Comparison of ENCODE assay signal across 7 cellular contexts in genomic region chr22:24603770-24604629, GRCh38. TPM values are rescaled to one million over a fixed set of nuclear protein-coding genes. Genes with fewer than 3 reads are reported as not detected.
DNase-seq lines count a peak whose midpoint lies in the region; ATAC-seq, FAIRE-seq and TF ChIP-seq lines count a peak whose summit lies in the region.
"Not testable (repeated sequence)": the region's sequence is repeated elsewhere in the genome, so short reads cannot be mapped to it uniquely, and the experiment has no call there.

No MANE protein-coding gene starts in this region.

- peaks cover 31% of the 10 kb centered on the region for H3K4me1 Mint-ChIP-seq in activated CD4-positive, alpha-beta memory T cell treated with anti-CD3 and anti-CD28 coated beads for 36 hours (ENCODE audit: low read depth)
- H3K4me1 Mint-ChIP-seq in central memory CD8-positive, alpha-beta T cell, result peaks cover 20% of the 10 kb centered on the region

- not testable (repeated sequence) for H2BK20ac ChIP-seq in IMR-90 (ENCODE audit: low read depth, low read length)

- not testable (repeated sequence) for H3K9me3 ChIP-seq in ES-I3 (ENCODE audit: control insufficient read depth, insufficient read depth, low read length); IMR-90 (ENCODE audit: control insufficient read depth, insufficient read depth, low read length); pancreas

- no CpG with 5 or more reads among the region's 18 CpGs for WGBS in IMR-90 (ENCODE audit: extremely low coverage in 2 of 2, insufficient read length in 1 of 2), 2 experiments
- 25 to 28% methylated on average over 18 of the region's 18 CpGs for WGBS in pancreas, 2 donors

- CTCF ChIA-PET in IMR-90 (lab: Yijun Ruan, JAX); activated CD4-positive, alpha-beta memory T cell treated with anti-CD3 and anti-CD28 coated beads for 36 hours (lab: Charles Lee): not testable (repeated sequence)

- H3K18ac ChIP-seq in IMR-90 (ENCODE audit: low read depth, low read length), result not testable (repeated sequence)

- not testable (repeated sequence) for H2BK15ac ChIP-seq in IMR-90 (ENCODE audit: low read depth, low read length)

- DNase-seq in IMR-90; central memory CD8-positive, alpha-beta T cell (ENCODE audit: low spot score in 2 of 2): not testable (repeated sequence)
- DNase-seq in OCI-M1 (lab: John Stamatoyannopoulos, UW) (peak; percentile 81), kidney tubule cell (ENCODE audit: low spot score) (peak; percentile 69), pancreas (peak in 3 of 6 donors; percentile 29 to 67 (median 45))
- DNase-seq in activated CD4-positive, alpha-beta memory T cell treated with anti-CD3 and anti-CD28 coated beads for 36 hours, result peak; percentile 42

- peak; percentile 62 for ATAC-seq in IMR-90 (ENCODE audit: low read depth)
- ATAC-seq in central memory CD8-positive, alpha-beta T cell (replicated peaks; ENCODE audit: extremely low read depth, poor library complexity, severe bottlenecking), result peak; percentile 50
- ATAC-seq in pancreas, result peak; percentile 17 to 43 (median 26)

- H3K23ac ChIP-seq in IMR-90 (ENCODE audit: low read depth, low read length), result not testable (repeated sequence)

- not testable (repeated sequence) for H3K27ac ChIP-seq in IMR-90 (ENCODE audit: insufficient read depth, low read length)
- peak overlapping the region; percentile 55 to 76 (median 65) for H3K27ac ChIP-seq in pancreas

- not testable (repeated sequence) for H4K20me1 ChIP-seq in IMR-90 (ENCODE audit: insufficient read depth, low read length)

- not testable (repeated sequence) for H3K14ac ChIP-seq in IMR-90 (replicated peaks; ENCODE audit: low read depth, low read length)

- H3K4me2 ChIP-seq in IMR-90 (ENCODE audit: low read depth, low read length), result not testable (repeated sequence)

- TF ChIP-seq POLR2A in IMR-90 (IDR thresholded peaks at IDR 0.05; ENCODE audit: low read depth, low read length), result not testable (repeated sequence)

- H3K79me1 ChIP-seq in IMR-90 (ENCODE audit: low read depth in 1 of 2, low read length in 2 of 2), result not testable (repeated sequence)

- not testable (repeated sequence) for FAIRE-seq in pancreas (lab: Jason Lieb, UNC)

- H4K5ac ChIP-seq in IMR-90 (ENCODE audit: low read depth, low read length), result not testable (repeated sequence)

- not testable (repeated sequence) for H2AK9ac ChIP-seq in IMR-90 (replicated peaks; ENCODE audit: low read depth, low read length, poor library complexity)

- H3K36me3 Mint-ChIP-seq in activated CD4-positive, alpha-beta memory T cell treated with anti-CD3 and anti-CD28 coated beads for 36 hours; central memory CD8-positive, alpha-beta T cell (ENCODE audit: insufficient read depth): not testable (repeated sequence)

- intact Hi-C loops in IMR-90 (cut with micrococcal nuclease); activated CD4-positive, alpha-beta memory T cell treated with anti-CD3 and anti-CD28 coated beads for 36 hours (cut with micrococcal nuclease); pancreas (cut with DNase I): not testable (repeated sequence)

- not testable (repeated sequence) for H3K9me1 ChIP-seq in IMR-90 (ENCODE audit: insufficient read depth, low read length)

- not testable (repeated sequence) for H3K36me3 ChIP-seq in ES-I3 (ENCODE audit: insufficient read depth, low read length); IMR-90 (ENCODE audit: control insufficient read depth, insufficient read depth, low read length); pancreas

- H2AK5ac ChIP-seq in IMR-90 (ENCODE audit: low read depth, low read length), result not testable (repeated sequence)

- H2BK120ac ChIP-seq in IMR-90 (ENCODE audit: low read depth, low read length), result not testable (repeated sequence)

- H3K9ac ChIP-seq in ES-I3 (ENCODE audit: low read depth, low read length), result peak overlapping the region; percentile 24; the same call in 1 of the 2 replicates
- H3K9ac ChIP-seq in IMR-90 (ENCODE audit: low read depth, low read length), result not testable (repeated sequence)

- not testable (repeated sequence) for H3K4me3 ChIP-seq in IMR-90 (ENCODE audit: insufficient read depth, low read depth, low read length)
- H3K4me3 ChIP-seq in pancreas, result peak overlapping the region in 2 of 4 donors; percentile 36 to 49

- H3K27me3 ChIP-seq in IMR-90 (ENCODE audit: control insufficient read depth, insufficient read depth, low read length); pancreas: not testable (repeated sequence)

- H3K27ac Mint-ChIP-seq in activated CD4-positive, alpha-beta memory T cell treated with anti-CD3 and anti-CD28 coated beads for 36 hours, result peak overlapping the region; percentile 69
- H3K27ac Mint-ChIP-seq in central memory CD8-positive, alpha-beta T cell (ENCODE audit: low read depth), result peak overlapping the region; percentile 57

- peak overlapping the region; percentile 11 for H3K4me3 Mint-ChIP-seq in activated CD4-positive, alpha-beta memory T cell treated with anti-CD3 and anti-CD28 coated beads for 36 hours
- peak overlapping the region; percentile 63 for H3K4me3 Mint-ChIP-seq in central memory CD8-positive, alpha-beta T cell

- H3K9me3 Mint-ChIP-seq in activated CD4-positive, alpha-beta memory T cell treated with anti-CD3 and anti-CD28 coated beads for 36 hours; central memory CD8-positive, alpha-beta T cell: not testable (repeated sequence)

- H3K4me1 ChIP-seq in ES-I3 (ENCODE audit: insufficient read depth, low read length); IMR-90 (ENCODE audit: control insufficient read depth, insufficient read depth, low read length): not testable (repeated sequence)
- H3K4me1 ChIP-seq in pancreas, result peaks cover 6 to 17% (median 15%) of the 10 kb centered on the region in 3 donors

- not testable (repeated sequence) for BruUV-seq in IMR-90 (replicated peaks; lab: Mats Ljungman, UMichigan)

- dilution Hi-C loops in IMR-90 (cut with HindIII; ENCODE audit: low sequenced_read_pairs, unreplicated experiment), result not testable (repeated sequence)

- H2AFZ ChIP-seq in IMR-90 (replicated peaks; ENCODE audit: low read length, poor library complexity), result not testable (repeated sequence)

- H4K8ac ChIP-seq in IMR-90 (ENCODE audit: low read depth in 2 of 2, low read length in 2 of 2), result not testable (repeated sequence)

- H2BK5ac ChIP-seq in IMR-90 (ENCODE audit: low read depth, low read length, poor library complexity, severe bottlenecking), result not testable (repeated sequence)

- not testable (repeated sequence) for TF ChIP-seq RAD21 in IMR-90 (IDR thresholded peaks at IDR 0.05; ENCODE audit: low read length)

- H3K27me3 Mint-ChIP-seq in activated CD4-positive, alpha-beta memory T cell treated with anti-CD3 and anti-CD28 coated beads for 36 hours; central memory CD8-positive, alpha-beta T cell: not testable (repeated sequence)

- not testable (repeated sequence) for H4K91ac ChIP-seq in IMR-90 (ENCODE audit: insufficient read depth, low read depth, low read length)

- H3K56ac ChIP-seq in IMR-90 (ENCODE audit: extremely low read depth, insufficient read depth, low read length), result not testable (repeated sequence)

- in situ Hi-C loops in IMR-90 (cut with MboI; ENCODE audit: low sequenced_read_pairs), result not testable (repeated sequence)

- POLR2A ChIA-PET in IMR-90 (lab: Charles Lee; ENCODE audit: unreplicated experiment); activated CD4-positive, alpha-beta memory T cell treated with anti-CD3 and anti-CD28 coated beads for 36 hours (lab: Charles Lee): not testable (repeated sequence)

- not testable (repeated sequence) for TF ChIP-seq CTCF in IMR-90 (conservative IDR thresholded peaks at IDR 0.05; ENCODE audit: low read depth, low read length); pancreas (IDR thresholded peaks at IDR 0.05)

- not testable (repeated sequence) for H3K4ac ChIP-seq in IMR-90 (ENCODE audit: low read depth, low read length)

RNA-seq across cellular contexts. Expression of gene GGT1, which starts 1.0 kb away (rescaled TPM):
- 1.7 and 3.4 TPM in 2 replicates for total RNA-seq in IMR-90 (2012; rRNA removed)
- 7.3 and 8.1 TPM in 2 replicates for polyA plus RNA-seq in IMR-90 (2012; rRNA removed)
- polyA plus RNA-seq in IMR-90 (2012; cell fraction: cytosol; rRNA removed), result 3.7 and 12.1 TPM in 2 replicates
- 11.7 and 22.2 TPM in 2 replicates for polyA plus RNA-seq in IMR-90 (2012; cell fraction: nucleus; rRNA removed; ENCODE audit: low replicate concordance)
- 10 to 100 TPM; 39.5 to 41.5 TPM for total RNA-seq in activated CD4-positive, alpha-beta memory T cell treated with anti-CD3 and anti-CD28 coated beads for 36 hours
- total RNA-seq in pancreas, result 10 to 100 TPM; 23.5 to 60.1 (median 42.8) TPM
- polyA plus RNA-seq in pancreas, result 100 to 1,000 TPM in 1 of 2 donors, 10 to 100 TPM in 1; 92.9 to 195 TPM

RNA-seq across cellular contexts. Expression of gene LRRC75B, which starts 11.1 kb away (rescaled TPM):
- total RNA-seq in IMR-90 (2012; rRNA removed) (1.4 and 1.6 TPM in 2 replicates), pancreas (10 to 100 TPM in 3 of 6 donors, 1 to 10 TPM in 3; 8.3 to 20.2 (median 9.8) TPM)
- polyA plus RNA-seq in IMR-90 (2012; rRNA removed) (9.4 and 10.7 TPM in 2 replicates), pancreas (100 to 1,000 TPM; 101 to 106 TPM)
- polyA plus RNA-seq in IMR-90 (2012; cell fraction: cytosol; rRNA removed), result 4.4 and 12.6 TPM in 2 replicates
- polyA plus RNA-seq in IMR-90 (2012; cell fraction: nucleus; rRNA removed; ENCODE audit: low replicate concordance), result 49.1 and 126 TPM in 2 replicates
- 1 to 10 TPM; 1.1 to 1.2 TPM for total RNA-seq in activated CD4-positive, alpha-beta memory T cell treated with anti-CD3 and anti-CD28 coated beads for 36 hours

RNA-seq across cellular contexts. Expression of gene SNRPD3, which starts 48.2 kb away (rescaled TPM):
- total RNA-seq in IMR-90 (2012; rRNA removed) (158 and 177 TPM in 2 replicates), pancreas (10 to 100 TPM; 15.9 to 36.1 (median 27.8) TPM)
- polyA plus RNA-seq in IMR-90 (2012; rRNA removed) (222 and 283 TPM in 2 replicates), pancreas (10 to 100 TPM; 30.6 to 58.1 TPM)
- 148 and 255 TPM in 2 replicates for polyA plus RNA-seq in IMR-90 (2012; cell fraction: cytosol; rRNA removed)
- polyA plus RNA-seq in IMR-90 (2012; cell fraction: nucleus; rRNA removed; ENCODE audit: low replicate concordance), result 57.9 and 153 TPM in 2 replicates
- total RNA-seq in activated CD4-positive, alpha-beta memory T cell treated with anti-CD3 and anti-CD28 coated beads for 36 hours, result 100 to 1,000 TPM; 131 TPM

RNA-seq across cellular contexts. Expression of gene GUCD1, which starts 49.1 kb away (rescaled TPM):
- total RNA-seq in IMR-90 (2012; rRNA removed), result 115 and 143 TPM in 2 replicates
- 97.6 and 114 TPM in 2 replicates for polyA plus RNA-seq in IMR-90 (2012; rRNA removed)
- 84.8 and 104 TPM in 2 replicates for polyA plus RNA-seq in IMR-90 (2012; cell fraction: cytosol; rRNA removed)
- polyA plus RNA-seq in IMR-90 (2012; cell fraction: nucleus; rRNA removed; ENCODE audit: low replicate concordance), result 45.4 and 104 TPM in 2 replicates
- total RNA-seq in activated CD4-positive, alpha-beta memory T cell treated with anti-CD3 and anti-CD28 coated beads for 36 hours, result 10 to 100 TPM; 94.2 to 99.5 TPM
- 10 to 100 TPM; 41.0 to 55.2 (median 46.3) TPM for total RNA-seq in pancreas
- 10 to 100 TPM; 39.9 to 41.1 TPM for polyA plus RNA-seq in pancreas
